25 cellular contexts compared by ENCODE assay signal in the genomic region with DNA sequence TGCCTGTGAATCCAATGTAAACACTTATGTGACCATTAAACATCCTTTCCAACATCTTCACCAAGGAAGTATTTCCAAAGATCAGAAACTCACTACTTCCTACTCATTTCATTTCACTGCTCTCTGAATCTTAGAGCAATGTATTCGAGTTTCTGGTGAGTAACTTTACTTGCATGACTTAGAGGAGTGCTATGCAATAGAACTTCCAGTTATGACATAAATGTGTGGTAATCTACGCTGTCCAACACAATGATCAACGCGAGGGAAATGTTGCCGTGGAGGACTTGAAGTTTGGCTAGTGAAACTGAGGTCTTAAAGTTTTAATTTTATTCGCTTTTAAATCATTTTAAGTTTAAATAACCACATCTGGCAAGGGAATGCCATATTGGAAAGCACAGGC.
A peak's percentile ranks its signal among the peaks of the same experiment; 100 is the strongest.
DNase-seq lines count a peak whose midpoint lies in the region; ATAC-seq and TF ChIP-seq lines count a peak whose summit lies in the region.
"Had no signal": no experiment of that assay in that cellular context is flagged by ENCODE, and none has a peak within 500 bp of the region (broad histone marks: within the 10 kb centered on the region; RNA-seq: fewer than 3 reads in every experiment).

No MANE protein-coding gene starts in this region.

- no peak overlapping the region for H3K9ac ChIP-seq in smooth muscle cell (ENCODE audit: low read depth)

- no peaks in the 10 kb centered on the region for H3K9me3 ChIP-seq in smooth muscle cell (replicated peaks; ENCODE audit: low read depth)
- H3K9me3 ChIP-seq: body of pancreas, esophagus squamous epithelium, HAP-1, prostate gland, sigmoid colon, stomach, transverse colon had no signal

- no peak for TF ChIP-seq CTCF in fibroblast of mammary gland (conservative IDR thresholded peaks at IDR 0.05; ENCODE audit: control insufficient read depth, insufficient read depth, low read depth, low read length)
- TF ChIP-seq CTCF in smooth muscle cell (IDR thresholded peaks at IDR 0.05; ENCODE audit: borderline replicate concordance, insufficient read depth, poor library complexity, severe bottlenecking): no peak

- peak overlapping the region; percentile 3 for H3K4me2 ChIP-seq in smooth muscle cell

- DNase-seq in ELR (ENCODE audit: low read depth) (peak; percentile 91), RPMI7951 (ENCODE audit: low read depth) (peak; percentile 74), fibroblast of mammary gland (ENCODE audit: low read depth) (peak; percentile 84), smooth muscle cell (lab: John Stamatoyannopoulos, UW; ENCODE audit: unreplicated experiment) (no peak), NCI-H1092 treated with DMSO at 0.1 percent for 48 hours (lab: John Stamatoyannopoulos, UW) (no peak)
- DNase-seq in activated CD8-positive, alpha-beta memory T cell treated with anti-CD3 and anti-CD28 coated beads, Interleukin-2, amount 50 U/mL, for 48 hours: no peak
- DNase-seq: activated CD4-positive, alpha-beta memory T cell treated with anti-CD3 and anti-CD28 coated beads for 36 hours; activated effector memory CD4-positive, alpha-beta T cell treated with anti-CD3 and anti-CD28 coated beads, Interleukin-2, amount 50 U/mL, for 16 hours; activated naive CD8-positive, alpha-beta T cell treated with anti-CD3 and anti-CD28 coated beads, Interleukin-2, amount 10 ng/mL, durations not matched to agents 7 days and 5 days; activated T-cell treated with anti-CD3 and anti-CD28 coated beads for 4 hours; body of pancreas; endodermal cell; esophagus squamous epithelium; glutamatergic neuron; Karpas-422; left cardiac atrium; naive B cell; NCI-H1048; NCI-H1930; sigmoid colon; stomach; transverse colon had no signal

- no peak for ATAC-seq in HG03175 (IDR thresholded peaks at IDR 0.05; ENCODE audit: unreplicated experiment)
- ATAC-seq: body of pancreas, left cardiac atrium had no signal

- H3K27ac ChIP-seq in smooth muscle cell (ENCODE audit: low read depth): peak overlapping the region; percentile 54
- H3K27ac ChIP-seq: esophagus squamous epithelium, prostate gland, sigmoid colon, stomach, transverse colon had no signal

- H3K27me3 ChIP-seq in smooth muscle cell (ENCODE audit: low read depth): no peaks in the 10 kb centered on the region
- H3K27me3 ChIP-seq: body of pancreas, esophagus squamous epithelium, sigmoid colon, stomach, transverse colon had no signal

- peaks cover 4% of the 10 kb centered on the region for H3K4me1 ChIP-seq in smooth muscle cell (ENCODE audit: low read depth)
- H3K4me1 ChIP-seq: esophagus squamous epithelium, HAP-1, prostate gland, sigmoid colon, stomach, transverse colon had no signal

- H3F3A ChIP-seq in smooth muscle cell (ENCODE audit: low read depth): no peaks in the 10 kb centered on the region

- no peaks in the 10 kb centered on the region for H3K79me2 ChIP-seq in smooth muscle cell (ENCODE audit: low read depth)

- no peaks in the 10 kb centered on the region for H3K36me3 ChIP-seq in smooth muscle cell (ENCODE audit: low read depth)
- H3K36me3 ChIP-seq: esophagus squamous epithelium, HAP-1, prostate gland, sigmoid colon, stomach, transverse colon had no signal

- H2AFZ ChIP-seq in smooth muscle cell (ENCODE audit: low read depth): no peak overlapping the region

- H4K20me1 ChIP-seq in smooth muscle cell (ENCODE audit: low read depth): no peaks in the 10 kb centered on the region

- H3K4me3 ChIP-seq in fibroblast of mammary gland (ENCODE audit: control insufficient read depth, low read depth, low read length): no peak overlapping the region
- H3K4me3 ChIP-seq in smooth muscle cell: no peak overlapping the region
- H3K4me3 ChIP-seq: body of pancreas, esophagus squamous epithelium, HAP-1, prostate gland, sigmoid colon, stomach, transverse colon had no signal

- WGBS in smooth muscle cell (ENCODE audit: low lambda C conversion rate): 46% methylated on average over 6 of the region's 6 CpGs

Comparison
In these comparisons a context has a peak if more than half of its experiments do, and no peak if none do; other contexts are left out.
1. DNase-seq: peak in ELR (single experiment), RPMI7951 (single experiment) and fibroblast of mammary gland (single experiment); none in smooth muscle cell (single experiment), activated CD8-positive, alpha-beta memory T cell treated with anti-CD3 and anti-CD28 coated beads, Interleukin-2, amount 50 U/mL, for 48 hours (single experiment) and NCI-H1092 treated with DMSO at 0.1 percent for 48 hours (single experiment).